In the genomic region with DNA sequence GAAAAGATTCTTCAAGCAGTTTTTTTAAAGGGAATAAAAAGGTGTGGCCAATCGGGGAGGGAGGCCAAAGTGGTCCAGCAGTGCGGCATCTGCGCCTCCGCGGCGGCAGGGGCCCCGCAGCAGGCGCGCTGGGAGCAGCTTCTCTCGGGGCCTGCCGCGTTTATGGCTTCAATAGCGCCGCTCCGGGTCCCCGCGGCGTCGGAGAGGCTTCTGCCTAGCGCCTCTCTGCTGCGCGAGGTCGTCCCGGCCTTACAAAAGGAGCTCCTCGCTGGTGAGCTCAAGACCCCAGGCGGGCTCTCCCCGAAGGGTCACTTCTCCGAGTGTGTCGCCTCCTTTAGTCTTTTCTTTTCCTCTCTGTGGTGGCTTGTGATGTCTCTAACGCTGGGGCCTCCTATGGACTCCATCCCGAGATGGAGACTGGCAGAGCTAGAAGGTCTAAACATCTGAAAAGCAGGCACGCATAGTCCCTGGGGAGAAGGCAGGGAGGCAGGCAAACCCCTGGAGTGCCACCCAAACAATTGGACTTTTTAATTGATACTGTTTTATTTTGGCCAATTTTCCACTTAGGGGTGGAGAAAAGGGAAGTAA, we compare ENCODE assay signal across 1 cellular context.
TF ChIP-seq lines count a peak whose summit lies in the region.

No MANE protein-coding gene starts in this region.

TF ChIP-seq in IMR-90, 13 proteins besides CTCF, POLR2A, EP300 and RAD21 (continued from another document):
- TF ChIP-seq, protein P1, sequence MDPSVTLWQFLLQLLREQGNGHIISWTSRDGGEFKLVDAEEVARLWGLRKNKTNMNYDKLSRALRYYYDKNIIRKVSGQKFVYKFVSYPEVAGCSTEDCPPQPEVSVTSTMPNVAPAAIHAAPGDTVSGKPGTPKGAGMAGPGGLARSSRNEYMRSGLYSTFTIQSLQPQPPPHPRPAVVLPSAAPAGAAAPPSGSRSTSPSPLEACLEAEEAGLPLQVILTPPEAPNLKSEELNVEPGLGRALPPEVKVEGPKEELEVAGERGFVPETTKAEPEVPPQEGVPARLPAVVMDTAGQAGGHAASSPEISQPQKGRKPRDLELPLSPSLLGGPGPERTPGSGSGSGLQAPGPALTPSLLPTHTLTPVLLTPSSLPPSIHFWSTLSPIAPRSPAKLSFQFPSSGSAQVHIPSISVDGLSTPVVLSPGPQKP (IDR thresholded peaks at IDR 0.05; ENCODE audit: borderline replicate concordance, low read depth, low read length), result no peak
- no peak for TF ChIP-seq RFX5 (IDR thresholded peaks at IDR 0.05; ENCODE audit: low read depth, low read length)
- TF ChIP-seq CEBPB (IDR thresholded peaks at IDR 0.05; ENCODE audit: low read depth, low read length), result no peak
- TF ChIP-seq MXI1 (IDR thresholded peaks at IDR 0.05; ENCODE audit: borderline replicate concordance, low read depth, low read length), result no peak
- no peak for TF ChIP-seq BHLHE40 (IDR thresholded peaks at IDR 0.05; ENCODE audit: low read depth, low read length)
- no peak for TF ChIP-seq USF2 (IDR thresholded peaks at IDR 0.05; ENCODE audit: low read depth, low read length)
- TF ChIP-seq MAZ (IDR thresholded peaks at IDR 0.05; ENCODE audit: borderline replicate concordance, low read depth, low read length), result no peak
- no peak for TF ChIP-seq MAFK (IDR thresholded peaks at IDR 0.05; ENCODE audit: low read depth, low read length)
- no peak for TF ChIP-seq FOS (IDR thresholded peaks at IDR 0.05; ENCODE audit: low read depth, low read length)
